Comparison of ENCODE assay signal across 8 cellular contexts in genomic region chr3:18444597-18445420, GRCh38. TPM values are rescaled to one million over a fixed set of nuclear protein-coding genes. Genes with fewer than 3 reads are reported as not detected.
DNase-seq lines count a peak whose midpoint lies in the region; ATAC-seq, FAIRE-seq and TF ChIP-seq lines count a peak whose summit lies in the region.

No MANE protein-coding gene starts in this region.

- TF ChIP-seq EP300 in H1 (IDR thresholded peaks at IDR 0.05; ENCODE audit: borderline replicate concordance in 1 of 2, low read depth in 2 of 2, low read length in 2 of 2) = no peak; a peak in 1 of 3 replicates

- H3K4ac ChIP-seq in H1 (replicated peaks; ENCODE audit: insufficient read length, low read depth, low read length) = no peak overlapping the region

- H3K9me3 ChIP-seq in H1 (ENCODE audit: insufficient read depth in 2 of 2, low read depth in 1 of 2, low read length in 1 of 2) = peaks cover 0 to 8% of the 10 kb centered on the region in 2 experiments; a peak in 1 of 4 replicates
- peaks cover 11% of the 10 kb centered on the region for H3K9me3 ChIP-seq in mucosa of descending colon

- H3K23me2 ChIP-seq in H1 (ENCODE audit: low read depth, low read length) = peaks cover 20% of the 10 kb centered on the region; the same call in 1 of the 2 replicates

- H3K79me2 ChIP-seq in H1 (ENCODE audit: control insufficient read depth in 1 of 2, insufficient read depth in 2 of 2, low read length in 2 of 2) = peaks cover 0 to 35% of the 10 kb centered on the region in 2 experiments; a peak in 2 of 4 replicates

- 1% methylated on average over 39 of the region's 116 CpGs; no CpG with 5 or more reads in 1 of the 2 experiments for WGBS in H1 (ENCODE audit: extremely low coverage in 1 of 2, insufficient coverage in 1 of 2, insufficient read length in 1 of 2, insufficient replicate concordance in 2 of 2, low coverage in 1 of 2, low lambda C conversion rate in 2 of 2, missing lambda C conversion rate in 1 of 2), 2 experiments

- peak overlapping the region; percentile 77 for H4K8ac ChIP-seq in H1 (ENCODE audit: extremely low read depth, insufficient read depth, low read length)

- 0 out of 2 replicates have a peak overlapping the region, but pooled peaks have one; percentile 12 for H2BK12ac ChIP-seq in H1 (ENCODE audit: low read depth, low read length)

- H2BK20ac ChIP-seq in H1 (ENCODE audit: low read length) = no peak overlapping the region

- no peak overlapping the region for H3K14ac ChIP-seq in H1 (ENCODE audit: insufficient read length)

- peaks cover 0 to 6% (median 3%) of the 10 kb centered on the region in 4 experiments; a peak in 3 of 8 replicates for H3K36me3 ChIP-seq in H1 (ENCODE audit: control insufficient read depth in 2 of 4, insufficient read depth in 4 of 4, low read length in 3 of 4)
- no peaks in the 10 kb centered on the region for H3K36me3 ChIP-seq in mucosa of descending colon (ENCODE audit: low read depth)

- H3K27ac ChIP-seq in H1 (ENCODE audit: low read depth, low read length) = no peak overlapping the region

- peaks cover 11% of the 10 kb centered on the region for H3K9me3 Mint-ChIP-seq in activated CD8-positive, alpha-beta T cell treated with anti-CD3 and anti-CD28 coated beads for 36 hours

- H4K5ac ChIP-seq in H1 (ENCODE audit: insufficient read length, low read depth, low read length) = peak overlapping the region; percentile 59

- H3K56ac ChIP-seq in H1 (replicated peaks; ENCODE audit: insufficient read length, low read depth, low read length) = no peak overlapping the region

- H3K4me3 ChIP-seq in H1 (ENCODE audit: extremely low read depth in 1 of 4, insufficient read depth in 2 of 4, low read depth in 3 of 4, low read length in 4 of 4) (peak overlapping the region; percentile 63 to 92 (median 80)), mucosa of descending colon (peak overlapping the region; percentile 25)

- H2BK120ac ChIP-seq in H1 (replicated peaks; ENCODE audit: low read depth, low read length) = no peak overlapping the region

- TF ChIP-seq CTCF in activated CD8-positive, alpha-beta T cell treated with anti-CD3 and anti-CD28 coated beads for 36 hours (IDR thresholded peaks at IDR 0.05) = no peak
- TF ChIP-seq CTCF in H1 (IDR thresholded peaks at IDR 0.05; ENCODE audit: control extremely low read depth in 1 of 3, insufficient read depth in 1 of 3, low read depth in 1 of 3, low read length in 3 of 3) = peak; percentile 25 to 48 (median 30)
- peak; percentile 49 for TF ChIP-seq CTCF in mucosa of descending colon (IDR thresholded peaks at IDR 0.05)

- H3K27ac Mint-ChIP-seq in activated CD8-positive, alpha-beta T cell treated with anti-CD3 and anti-CD28 coated beads for 36 hours = peak overlapping the region; percentile 97

- H3K23ac ChIP-seq in H1 (ENCODE audit: insufficient read length) = no peak overlapping the region

- H3K79me1 ChIP-seq in H1 (ENCODE audit: low read depth, low read length) = no peaks in the 10 kb centered on the region; the same call in 1 of the 2 replicates

- H2AK5ac ChIP-seq in H1 (ENCODE audit: low read depth, low read length) = no peak overlapping the region

- H4K20me1 ChIP-seq in H1 (replicated peaks in 1 of 2; ENCODE audit: control insufficient read depth in 1 of 2, insufficient read depth in 2 of 2, low read length in 2 of 2) = no peaks in the 10 kb centered on the region

- H2BK15ac ChIP-seq in H1 (ENCODE audit: low read length) = no peak overlapping the region

- peak overlapping the region; percentile 41; the same call in 1 of the 2 replicates for H2BK5ac ChIP-seq in H1 (ENCODE audit: low read depth, low read length)

- FAIRE-seq in H1 (lab: Jason Lieb, UNC) = no peak

- H3K9ac ChIP-seq in H1 (replicated peaks in 1 of 4; ENCODE audit: extremely low read depth in 1 of 4, low read depth in 3 of 4, low read length in 3 of 4) = peak overlapping the region; percentile 31 to 77 (median 40); a peak in 5 of 7 replicates

- H3K4me1 ChIP-seq in H1 (replicated peaks in 1 of 4; ENCODE audit: control insufficient read depth in 3 of 4, insufficient read depth in 4 of 4, low read length in 3 of 4) (peaks cover 0 to 10% (median 2%) of the 10 kb centered on the region in 4 experiments; a peak in 3 of 7 replicates), mucosa of descending colon (ENCODE audit: low read depth) (peaks cover 12% of the 10 kb centered on the region)

- TF ChIP-seq RAD21 in H1 (IDR thresholded peaks at IDR 0.05 in 1 of 2, conservative IDR thresholded peaks at IDR 0.05 in 1 of 2; ENCODE audit: low read depth in 2 of 2, low read length in 2 of 2) = peak in 1 of 2 experiments; percentile 41; a peak in 2 of 4 replicates

- peaks cover 33% of the 10 kb centered on the region for H3K4me1 Mint-ChIP-seq in activated CD8-positive, alpha-beta T cell treated with anti-CD3 and anti-CD28 coated beads for 36 hours (ENCODE audit: low read depth)

- intact Hi-C loops in activated CD8-positive, alpha-beta T cell treated with anti-CD3 and anti-CD28 coated beads for 36 hours (cut with micrococcal nuclease) = loop anchor here (2.0 to 5.0 kb wide), 2 partner anchors 202 to 296 kb away; no protein-coding TSS in a partner anchor
- intact Hi-C loops in mucosa of descending colon (cut with DNase I, micrococcal nuclease) = no loop called here

- H4K91ac ChIP-seq in H1 (replicated peaks; ENCODE audit: insufficient read length, low read length) = no peak overlapping the region

- DNase-seq in NCI-H524 (lab: John Stamatoyannopoulos, UW) (peak; percentile 17 to 57), NCI-H524 treated with DMSO at 0.1 percent for 48 hours (lab: John Stamatoyannopoulos, UW) (no peak), NCI-H226 (peak; percentile 37), H1 (ENCODE audit: low read depth in 1 of 2, low spot score in 2 of 2) (peak in 1 of 2 experiments; percentile 79), mucosa of descending colon (peak; percentile 77 to 86 (median 80))
- peak; percentile 83 for DNase-seq in activated CD8-positive, alpha-beta T cell treated with anti-CD3 and anti-CD28 coated beads for 36 hours
- peak; percentile 45 for DNase-seq in stimulated activated CD8-positive, alpha-beta memory T cell treated with anti-CD3 and anti-CD28 coated beads, Interleukin-7, amount 100 ng/mL, for 24 hours (ENCODE audit: low read depth)

- H3K4me2 ChIP-seq in H1 (ENCODE audit: insufficient read depth in 1 of 2, low read depth in 2 of 2, low read length in 2 of 2) = peak overlapping the region; percentile 83 to 96

- CTCF ChIA-PET in activated CD8-positive, alpha-beta T cell treated with anti-CD3 and anti-CD28 coated beads for 36 hours (lab: Charles Lee) = interaction anchor here (0.7 to 2.6 kb wide), 7 partner anchors 11 to 294 kb away, joined by 3 to 10 read pairs (median 4); no protein-coding TSS in a partner anchor
- CTCF ChIA-PET in H1 (lab: Charles Lee; ENCODE audit: partially characterized antibody) = interaction anchor here (1.0 to 1.5 kb wide), 3 partner anchors 21 to 551 kb away, joined by 3 read pairs; no protein-coding TSS in a partner anchor

- no peaks in the 10 kb centered on the region for H3K27me3 Mint-ChIP-seq in activated CD8-positive, alpha-beta T cell treated with anti-CD3 and anti-CD28 coated beads for 36 hours

- peak overlapping the region; percentile 99 for H3K4me3 Mint-ChIP-seq in activated CD8-positive, alpha-beta T cell treated with anti-CD3 and anti-CD28 coated beads for 36 hours

- peaks cover 80% of the 10 kb centered on the region for H3K36me3 Mint-ChIP-seq in activated CD8-positive, alpha-beta T cell treated with anti-CD3 and anti-CD28 coated beads for 36 hours (ENCODE audit: low read depth)

- peaks cover 0 to 19% (median 10%) of the 10 kb centered on the region in 4 experiments; a peak in 6 of 7 replicates for H3K27me3 ChIP-seq in H1 (replicated peaks in 1 of 4; ENCODE audit: control insufficient read depth in 3 of 4, extremely low read depth in 1 of 4, insufficient read depth in 3 of 4, low read length in 3 of 4)

- peak; percentile 94 for ATAC-seq in HG02885 (IDR thresholded peaks at IDR 0.05; ENCODE audit: poor library complexity, unreplicated experiment)
- ATAC-seq in activated CD8-positive, alpha-beta T cell treated with anti-CD3 and anti-CD28 coated beads for 36 hours = peak; percentile 75
- ATAC-seq in mucosa of descending colon = peak; percentile 91

- H3K18ac ChIP-seq in H1 (ENCODE audit: extremely low read depth, low read length) = 0 out of 2 replicates have a peak overlapping the region, but pooled peaks have one; percentile 34

- peak overlapping the region; percentile 79; the same call in 1 of the 2 replicates for H2AFZ ChIP-seq in H1 (ENCODE audit: low read length)

- TF ChIP-seq POLR2A in H1 (IDR thresholded peaks at IDR 0.05; ENCODE audit: control extremely low read depth in 1 of 2, low read depth in 2 of 2, low read length in 2 of 2) = no peak; a peak in 1 of 3 replicates

- POLR2A ChIA-PET in activated CD8-positive, alpha-beta T cell treated with anti-CD3 and anti-CD28 coated beads for 36 hours (lab: Charles Lee) = interaction anchor here (0.6 to 10.9 kb wide), 22 partner anchors 13 to 543 kb away, joined by 3 to 271 read pairs (median 4); partner anchors contain the start of gene SATB1
- POLR2A ChIA-PET in H1 (lab: Charles Lee; ENCODE audit: partially characterized antibody) = interaction anchor here (1.5 to 1.8 kb wide), 2 partner anchors 13 to 19 kb away, joined by 3 to 6 read pairs; partner anchors contain the start of gene SATB1

TF ChIP-seq in H1, 55 proteins besides CTCF, POLR2A, EP300 and RAD21 (continues in another document):
- TF ChIP-seq KDM5A (IDR thresholded peaks at IDR 0.05; ENCODE audit: low read length) (no peak), E2F6 (IDR thresholded peaks at IDR 0.05) (0 out of 2 replicates have a peak, but pooled peaks have one; percentile 33), TAF1 (IDR thresholded peaks at IDR 0.05; ENCODE audit: low read depth, low read length) (peak; percentile 28; the same call in 1 of the 2 replicates)

RNA-seq across cellular contexts. Expression of gene SATB1, which starts 19.7 kb away (rescaled TPM):
- 100 to 1,000 TPM; 208 to 213 TPM for total RNA-seq in activated CD8-positive, alpha-beta T cell treated with anti-CD3 and anti-CD28 coated beads for 36 hours
- total RNA-seq in H1 (2021; fragmentation: NEBNext Ultra II Directional; extraction: Animal tissue kit (Norgen Biotek cat#: 25700)) = 28.0 and 28.4 TPM in 2 replicates
- polyA plus RNA-seq in H1 (2011; rRNA removed) = 13.2 and 18.8 TPM in 2 replicates
- polyA plus RNA-seq in H1 (2011; cell fraction: cytosol; rRNA removed) = 18.9 TPM
- 45.8 TPM for polyA plus RNA-seq in H1 (2011; cell fraction: nucleus; rRNA removed)
- polyA plus RNA-seq in H1 (2012, experiment 1 of 2) = 17.1 to 37.0 TPM (median 24.4 TPM) in 4 replicates
- polyA plus RNA-seq in H1 (2012, experiment 2 of 2) = 1.9 TPM
- polyA plus RNA-seq in H1 (2013, experiment 1 of 2) = 29.0 TPM
- 28.8 TPM for polyA plus RNA-seq in H1 (2013, experiment 2 of 2)
- polyA minus RNA-seq in H1 (2011; rRNA and poly(A)+ RNA removed) = 103 and 105 TPM in 2 replicates
- 24.1 TPM for polyA minus RNA-seq in H1 (2011; cell fraction: cytosol; rRNA and poly(A)+ RNA removed)
- 108 TPM for polyA minus RNA-seq in H1 (2011; cell fraction: nucleus; rRNA and poly(A)+ RNA removed)
- total RNA-seq in mucosa of descending colon = 10 to 100 TPM; 31.2 to 87.9 (median 49.7) TPM
